Comparison of ENCODE assay signal across 9 cellular contexts in the genomic region with DNA sequence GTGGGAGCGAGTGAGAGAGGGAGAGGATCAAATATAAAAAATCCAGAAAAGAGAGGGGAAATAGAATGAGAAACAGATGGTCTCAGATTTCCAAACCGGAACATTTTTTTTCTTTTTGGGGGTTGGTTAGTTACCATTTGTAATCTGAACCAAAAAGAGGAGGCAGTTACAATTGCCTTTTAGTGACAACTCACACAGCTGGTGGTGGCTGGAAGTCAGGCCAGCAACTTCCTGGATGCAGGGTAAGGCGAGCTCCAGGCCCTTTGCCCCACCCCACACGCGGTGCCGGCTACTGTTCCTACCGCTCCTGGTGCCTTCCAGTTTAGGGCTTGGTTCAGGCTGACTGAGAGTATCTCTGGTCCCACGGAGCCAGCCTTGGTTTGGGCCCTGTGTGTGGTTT. TPM values are rescaled to one million over a fixed set of nuclear protein-coding genes. Genes with fewer than 3 reads are reported as not detected.
A peak's percentile ranks its signal among the peaks of the same experiment; 100 is the strongest.
DNase-seq lines count a peak whose midpoint lies in the region; ATAC-seq, FAIRE-seq and TF ChIP-seq lines count a peak whose summit lies in the region.
"Had no signal": no experiment of that assay in that cellular context is flagged by ENCODE, and none has a peak within 500 bp of the region (broad histone marks: within the 10 kb centered on the region; RNA-seq: fewer than 3 reads in every experiment).

No MANE protein-coding gene starts in this region.

- H4K20me1 ChIP-seq in SK-N-SH (ENCODE audit: insufficient read depth) (no peaks in the 10 kb centered on the region), keratinocyte (ENCODE audit: control insufficient read depth, extremely low read depth, insufficient read depth, low read length) (no peaks in the 10 kb centered on the region)

- ATAC-seq in right cardiac atrium (no peak), Right ventricle myocardium superior (ENCODE audit: poor library complexity) (no peak), GM18511 (IDR thresholded peaks at IDR 0.05; ENCODE audit: unreplicated experiment) (no peak), HG02852 (IDR thresholded peaks at IDR 0.05; ENCODE audit: unreplicated experiment) (no peak)

- H3K4me1 ChIP-seq in right cardiac atrium (ENCODE audit: control insufficient read depth, insufficient read depth, low read length) (no peaks in the 10 kb centered on the region), SK-N-SH (ENCODE audit: control insufficient read depth in 1 of 2, insufficient read depth in 2 of 2, low read depth in 1 of 2, low read length in 1 of 2) (peaks cover 0 to 4% of the 10 kb centered on the region in 2 experiments; a peak in 1 of 4 replicates), keratinocyte (ENCODE audit: control insufficient read depth, extremely low read depth, insufficient read depth, low read length) (peaks cover 21% of the 10 kb centered on the region)

- H3K4me2 ChIP-seq in SK-N-SH (no peak overlapping the region; the same call in 1 of the 2 replicates), keratinocyte (ENCODE audit: control insufficient read depth, extremely low read depth, insufficient read depth, low read depth, low read length) (no peak overlapping the region)

- no peak for FAIRE-seq in keratinocyte (lab: Jason Lieb, UNC)

- POLR2A ChIA-PET in SK-N-SH (lab: Yijun Ruan, JAX): no interaction called here

- dilution Hi-C loops in keratinocyte (cut with MboI; ENCODE audit: extremely low pct_ligation_motif_present, low sequenced_read_pairs): no loop called here

- TF ChIP-seq RAD21 in SK-N-SH (IDR thresholded peaks at IDR 0.05; ENCODE audit: low read length): no peak

- H3K9ac ChIP-seq in SK-N-SH (no peak overlapping the region), keratinocyte (ENCODE audit: control insufficient read depth, extremely low read depth, insufficient read depth, low read length) (no peak overlapping the region)

- no peaks in the 10 kb centered on the region for H3K9me2 ChIP-seq in SK-N-SH

- H3K27me3 ChIP-seq in right cardiac atrium (ENCODE audit: control insufficient read depth, insufficient read depth) (no peaks in the 10 kb centered on the region), SK-N-SH (ENCODE audit: insufficient read depth) (no peaks in the 10 kb centered on the region), keratinocyte (ENCODE audit: control insufficient read depth, extremely low read depth, insufficient read depth, low read length) (no peaks in the 10 kb centered on the region)

- no peak for TF ChIP-seq CTCF in SK-N-SH (IDR thresholded peaks at IDR 0.05)
- no peak for TF ChIP-seq CTCF in keratinocyte (optimal IDR thresholded peaks at IDR 0.05 in 1 of 3, IDR thresholded peaks at IDR 0.05 in 1 of 3, conservative IDR thresholded peaks at IDR 0.05 in 1 of 3; ENCODE audit: extremely low read depth in 1 of 3, insufficient read depth in 2 of 3, low read length in 3 of 3)

- H3K4me3 ChIP-seq in right cardiac atrium (ENCODE audit: low read length): no peak overlapping the region
- no peak overlapping the region for H3K4me3 ChIP-seq in SK-N-SH (ENCODE audit: low read depth in 2 of 2, low read length in 1 of 2)
- H3K4me3 ChIP-seq in keratinocyte (ENCODE audit: control insufficient read depth in 2 of 3, extremely low read depth in 1 of 3, insufficient read depth in 2 of 3, low read depth in 1 of 3, low read length in 3 of 3): no peak overlapping the region

- H3K36me3 ChIP-seq in SK-N-SH (replicated peaks in 1 of 2; ENCODE audit: control insufficient read depth in 1 of 2, insufficient read depth in 2 of 2, low read length in 1 of 2): no peaks in the 10 kb centered on the region
- H3K36me3 ChIP-seq in keratinocyte (ENCODE audit: control insufficient read depth in 2 of 2, extremely low read depth in 1 of 2, insufficient read depth in 2 of 2, low read length in 2 of 2): no peaks in the 10 kb centered on the region

- DNase-seq in right cardiac atrium (peak; percentile 18 to 59 (median 41)), Right ventricle myocardium superior (no peak), SK-N-SH (no peak), keratinocyte (ENCODE audit: low read depth, low spot score) (no peak), cortex of kidney (lab: John Stamatoyannopoulos, UW) (no peak), activated T-cell treated with anti-CD3 and anti-CD28 coated beads for 4 hours (no peak)
- DNase-seq: NCI-H1105 treated with DMSO at 0.1 percent for 48 hours had no signal

- H3F3A ChIP-seq in SK-N-SH (replicated peaks; ENCODE audit: insufficient read depth): peaks cover 1% of the 10 kb centered on the region

- H3K27ac ChIP-seq in right cardiac atrium (ENCODE audit: low read length): no peak overlapping the region
- H3K27ac ChIP-seq in SK-N-SH (ENCODE audit: low read depth in 2 of 2, low read length in 1 of 2): no peak overlapping the region
- H3K27ac ChIP-seq in keratinocyte (ENCODE audit: control insufficient read depth, insufficient read depth, low read length): no peak overlapping the region

- CTCF ChIA-PET in SK-N-SH (lab: Yijun Ruan, JAX): interaction anchor here (1.0 to 5.3 kb wide), 4 partner anchors 26 to 219 kb away, joined by 3 to 62 read pairs (median 14); no protein-coding TSS in a partner anchor

- peak overlapping the region; percentile 69 for H2AFZ ChIP-seq in SK-N-SH (ENCODE audit: low read depth)
- peak overlapping the region; percentile 86 for H2AFZ ChIP-seq in keratinocyte (ENCODE audit: control insufficient read depth, low read length)

- H3K79me2 ChIP-seq in SK-N-SH (ENCODE audit: insufficient read depth) (no peaks in the 10 kb centered on the region), keratinocyte (ENCODE audit: control insufficient read depth, insufficient read depth, low read length) (no peaks in the 10 kb centered on the region)

- H3K9me3 ChIP-seq in right cardiac atrium (ENCODE audit: control insufficient read depth, low read length) (no peaks in the 10 kb centered on the region), SK-N-SH (no peaks in the 10 kb centered on the region), keratinocyte (ENCODE audit: control insufficient read depth, low read depth, low read length) (no peaks in the 10 kb centered on the region)

- no peak for TF ChIP-seq EP300 in SK-N-SH (IDR thresholded peaks at IDR 0.05; ENCODE audit: borderline replicate concordance in 1 of 2, low read depth in 1 of 2, low read length in 1 of 2)

- WGBS in right cardiac atrium: 62% methylated on average over 8 of the region's 8 CpGs
- WGBS in SK-N-SH (ENCODE audit: low lambda C conversion rate): 67% methylated on average over 4 of the region's 8 CpGs

- intact Hi-C loops in right cardiac atrium (cut with DNase I): loop anchor here in 3 of 4 donors (5.0 to 10.0 kb wide), 3 partner anchors 148 to 218 kb away; no protein-coding TSS in a partner anchor
- intact Hi-C loops in Right ventricle myocardium superior (cut with DNase I): loop anchor here (5.0 kb wide), 1 partner anchor 148 kb away; no protein-coding TSS in a partner anchor

- no peaks in the 10 kb centered on the region for H3K9me1 ChIP-seq in keratinocyte (ENCODE audit: control insufficient read depth, extremely low read depth, insufficient read depth, low read length)

TF ChIP-seq in SK-N-SH, 30 proteins besides CTCF, POLR2A, EP300 and RAD21 (continues in another document):
- no peak for TF ChIP-seq EZH2phosphoT487 (IDR thresholded peaks at IDR 0.05; ENCODE audit: borderline replicate concordance, low read depth)
- no peak for TF ChIP-seq MXI1 (IDR thresholded peaks at IDR 0.05; ENCODE audit: low read depth, low read length)
- TF ChIP-seq YY1 (IDR thresholded peaks at IDR 0.05; ENCODE audit: low read depth): no peak
- TF ChIP-seq ELF1 (IDR thresholded peaks at IDR 0.05): peak; percentile 34; the same call in 1 of the 2 replicates
- TF ChIP-seq CHD2 (IDR thresholded peaks at IDR 0.05; ENCODE audit: low read length, partially characterized antibody): no peak
- no peak for TF ChIP-seq JUND (IDR thresholded peaks at IDR 0.05)
- no peak for TF ChIP-seq FOXJ3 (CRISPR knock-in tag; IDR thresholded peaks at IDR 0.05)
- TF ChIP-seq TCF12 (IDR thresholded peaks at IDR 0.05): peak; percentile 39; the same call in 1 of the 2 replicates
- TF ChIP-seq USF2 (IDR thresholded peaks at IDR 0.05; ENCODE audit: borderline replicate concordance, low read depth, low read length): no peak
- no peak for TF ChIP-seq IRF3 (IDR thresholded peaks at IDR 0.05; ENCODE audit: low read depth, low read length)

RNA-seq across cellular contexts. Expression of gene UBASH3B, which starts 21.0 kb away (rescaled TPM):
- 1 to 10 TPM; 1.5 to 2.5 (median 1.6) TPM for total RNA-seq in right cardiac atrium
- 0.34 TPM for polyA plus RNA-seq in right cardiac atrium
- total RNA-seq in Right ventricle myocardium superior: 2.5 TPM
- polyA plus RNA-seq in SK-N-SH (2012; rRNA removed): 10.4 and 11.0 TPM in 2 replicates
- 6.7 and 6.9 TPM in 2 replicates for polyA plus RNA-seq in SK-N-SH (2012; cell fraction: cytosol; rRNA removed)
- polyA plus RNA-seq in SK-N-SH (2012; cell fraction: nucleus; rRNA removed): 5.0 and 8.2 TPM in 2 replicates
- polyA plus RNA-seq in keratinocyte: 13.6 to 52.7 TPM (median 25.0 TPM) in 3 replicates
- polyA plus RNA-seq in keratinocyte (2011; ENCODE audit: low read depth): 2.5 TPM
- polyA plus RNA-seq in keratinocyte (2011; cell fraction: cytosol; rRNA removed): 27.7 and 38.6 TPM in 2 replicates
- 25.6 and 26.6 TPM in 2 replicates for polyA plus RNA-seq in keratinocyte (2011; cell fraction: nucleus; rRNA removed)
- 5.1 and 34.0 TPM in 2 replicates for polyA plus RNA-seq in keratinocyte (2012; ENCODE audit: low replicate concordance)
- 49.1 to 184 TPM (median 79.7 TPM) in 3 replicates for polyA minus RNA-seq in keratinocyte
- polyA minus RNA-seq in keratinocyte (2011; cell fraction: cytosol; rRNA and poly(A)+ RNA removed): 59.5 TPM
- polyA minus RNA-seq in keratinocyte (2011; cell fraction: nucleus; rRNA and poly(A)+ RNA removed): 36.6 and 56.1 TPM in 2 replicates

Comparison
In these comparisons a context has a peak if more than half of its experiments do, and no peak if none do; other contexts are left out.
1. DNase-seq: peak in right cardiac atrium (3 of 3); none in Right ventricle myocardium superior (single experiment), SK-N-SH (single experiment), keratinocyte (single experiment), cortex of kidney (single experiment) and activated T-cell treated with anti-CD3 and anti-CD28 coated beads for 4 hours (single experiment).